ENCODE assay signal across 1 cellular context in genomic region chr4:188887905-188888304, GRCh38.
TF ChIP-seq lines count a peak whose summit lies in the region.

No MANE protein-coding gene starts in this region.

TF ChIP-seq in H1, 55 proteins besides CTCF, POLR2A, EP300 and RAD21 (continued from another document):
- no peak for TF ChIP-seq CHD7 (IDR thresholded peaks at IDR 0.05; ENCODE audit: insufficient replicate concordance, low read length)
